13 cellular contexts compared by ENCODE assay signal in genomic region chr17:78884876-78885667, GRCh38. TPM values are rescaled to one million over a fixed set of nuclear protein-coding genes. Genes with fewer than 3 reads are reported as not detected.
DNase-seq lines count a peak whose midpoint lies in the region; ATAC-seq and TF ChIP-seq lines count a peak whose summit lies in the region.
"Had no signal": no experiment of that assay in that cellular context is flagged by ENCODE, and none has a peak within 500 bp of the region (broad histone marks: within the 10 kb centered on the region; RNA-seq: fewer than 3 reads in every experiment).

No MANE protein-coding gene starts in this region.

- H3K27ac ChIP-seq in heart right ventricle (peak overlapping the region in 9 of 10 donors; percentile 91 to 98 (median 96)), esophagus squamous epithelium (peak overlapping the region; percentile 78 to 96 (median 92)), upper lobe of left lung (peak overlapping the region; percentile 84 to 91 (median 88))

- H3K36me3 ChIP-seq in heart right ventricle (peaks cover 0 to 5% (median 0%) of the 10 kb centered on the region in 9 donors), esophagus squamous epithelium (no peaks in the 10 kb centered on the region), upper lobe of left lung (no peaks in the 10 kb centered on the region)

- no peaks in the 10 kb centered on the region for H3K27me3 Mint-ChIP-seq in osteocyte (ENCODE audit: unreplicated experiment)

- H3K36me3 Mint-ChIP-seq in osteocyte (ENCODE audit: unreplicated experiment) = peaks cover 4% of the 10 kb centered on the region

- peaks cover 79% of the 10 kb centered on the region for H3K4me1 Mint-ChIP-seq in osteocyte (ENCODE audit: unreplicated experiment)

- DNase-seq in heart right ventricle (no peak), Right ventricle myocardium inferior (ENCODE audit: missing footprints) (no peak), esophagus squamous epithelium (lab: John Stamatoyannopoulos, UW) (no peak), osteocyte (ENCODE audit: extremely low spot score, unreplicated experiment) (no peak), upper lobe of left lung (no peak)
- no peak for DNase-seq in NK-92 treated with Interleukin-12 subunit alpha and Interleukin-12 subunit beta, amount 100 ng/mL, for 24 hours (lab: John Stamatoyannopoulos, UW)
- DNase-seq in activated CD4-positive, alpha-beta T cell treated with anti-CD3 and anti-CD28 coated beads, Interleukin-2, amount 50 U/mL, for 48 hours = no peak
- DNase-seq: activated CD4-positive, CD25-positive, alpha-beta regulatory T cell; cerebellar nuclear complex; DND-41; MV-4-11; NCI-H345 had no signal

- peak overlapping the region; percentile 99 for H3K27ac Mint-ChIP-seq in osteocyte (ENCODE audit: unreplicated experiment)

- peak overlapping the region in 2 of 10 donors; percentile 31 to 44 for H3K4me3 ChIP-seq in heart right ventricle
- peak overlapping the region in 1 of 4 donors; percentile 29 for H3K4me3 ChIP-seq in esophagus squamous epithelium
- no peak overlapping the region for H3K4me3 ChIP-seq in upper lobe of left lung

- H3K4me3 Mint-ChIP-seq in osteocyte (ENCODE audit: unreplicated experiment) = peak overlapping the region; percentile 71

- intact Hi-C loops in heart right ventricle (cut with DNase I) = loop anchor here in 7 of 10 donors (5.0 kb wide), 3 partner anchors 37 to 47 kb away; partner anchors contain the start of gene TIMP2 (in 1 of the 7)
- intact Hi-C loops in Right ventricle myocardium inferior (cut with DNase I) = loop anchor here (5.0 kb wide), 1 partner anchor 37 kb away; no protein-coding TSS in a partner anchor
- intact Hi-C loops in esophagus squamous epithelium (cut with DNase I) = no loop called here

- H3K9me3 Mint-ChIP-seq in osteocyte (ENCODE audit: unreplicated experiment) = no peaks in the 10 kb centered on the region

- ATAC-seq in heart right ventricle = no peak
- no peak for ATAC-seq in Right ventricle myocardium inferior
- ATAC-seq in upper lobe of left lung (ENCODE audit: low FRiP score in 2 of 2) = no peak
- no peak for ATAC-seq in HG03108 (IDR thresholded peaks at IDR 0.05; ENCODE audit: unreplicated experiment)

- H3K27me3 ChIP-seq in heart right ventricle = no peaks in the 10 kb centered on the region
- H3K27me3 ChIP-seq in esophagus squamous epithelium = no peaks in the 10 kb centered on the region
- no peaks in the 10 kb centered on the region for H3K27me3 ChIP-seq in upper lobe of left lung

- no peak for TF ChIP-seq EP300 in upper lobe of left lung (IDR thresholded peaks at IDR 0.05)

- TF ChIP-seq CTCF in heart right ventricle (IDR thresholded peaks at IDR 0.05) (no peak), esophagus squamous epithelium (IDR thresholded peaks at IDR 0.05) (no peak), osteocyte (IDR thresholded peaks at IDR 0.05) (no peak), upper lobe of left lung (IDR thresholded peaks at IDR 0.05) (no peak)

- no peaks in the 10 kb centered on the region for H3K9me3 ChIP-seq in heart right ventricle
- no peaks in the 10 kb centered on the region for H3K9me3 ChIP-seq in esophagus squamous epithelium
- no peaks in the 10 kb centered on the region for H3K9me3 ChIP-seq in upper lobe of left lung

- WGBS in heart right ventricle, 2 donors = 91 to 92% methylated on average over 24 of the region's 24 CpGs
- WGBS in esophagus squamous epithelium, 2 donors = 89% methylated on average over 9 to 12 of the region's 24 CpGs
- WGBS in upper lobe of left lung, 2 donors = 94 to 95% methylated on average over 21 to 24 of the region's 24 CpGs

- H3K4me1 ChIP-seq in heart right ventricle (peaks cover 27 to 85% (median 71%) of the 10 kb centered on the region in 9 donors), esophagus squamous epithelium (peaks cover 29 to 86% (median 57%) of the 10 kb centered on the region in 3 donors), upper lobe of left lung (peaks cover 43 to 49% (median 47%) of the 10 kb centered on the region in 4 donors)

- no peak for TF ChIP-seq POLR2A in esophagus squamous epithelium (IDR thresholded peaks at IDR 0.05)
- TF ChIP-seq POLR2A in upper lobe of left lung (IDR thresholded peaks at IDR 0.05) = no peak

RNA-seq across cellular contexts. Expression of gene CEP295NL, which starts 17.9 kb away (rescaled TPM):
- total RNA-seq in heart right ventricle = 1 to 10 TPM in 2 of 10 donors, under 1 TPM in 8; 0.22 to 1.3 (median 0.82) TPM
- polyA plus RNA-seq in heart right ventricle = 1 to 10 TPM in 1 of 2 donors, under 1 TPM in 1; 0.04 to 2.6 TPM
- total RNA-seq in Right ventricle myocardium inferior = 0.60 TPM
- 1 to 10 TPM in 2 of 4 donors, under 1 TPM in 2; 0.42 to 6.9 (median 1.1) TPM for total RNA-seq in esophagus squamous epithelium
- 7.3 and 9.2 TPM in 2 replicates for total RNA-seq in osteocyte
- 10 to 100 TPM in 2 of 6 donors, 1 to 10 TPM in 4; 2.6 to 61.8 (median 4.2) TPM for total RNA-seq in upper lobe of left lung

RNA-seq across cellular contexts. Expression of gene TIMP2, which starts 40.1 kb away (rescaled TPM):
- total RNA-seq in heart right ventricle (100 to 1,000 TPM in 4 of 10 donors, 10 to 100 TPM in 6; 77.5 to 118 (median 99.3) TPM), Right ventricle myocardium inferior (138 TPM), esophagus squamous epithelium (100 to 1,000 TPM in 1 of 4 donors, 10 to 100 TPM in 2, 1 to 10 TPM in 1; 6.1 to 154 (median 28.2) TPM), osteocyte (1,096 and 1,211 TPM in 2 replicates), upper lobe of left lung (100 to 1,000 TPM in 4 of 6 donors, 10 to 100 TPM in 2; 60.8 to 313 (median 145) TPM)
- 10 to 100 TPM; 32.4 to 44.1 TPM for polyA plus RNA-seq in heart right ventricle

RNA-seq across cellular contexts. Expression of gene USP36, which starts 44.5 kb away (rescaled TPM):
- total RNA-seq in heart right ventricle (10 to 100 TPM; 20.1 to 28.8 (median 24.9) TPM), Right ventricle myocardium inferior (18.4 TPM), esophagus squamous epithelium (10 to 100 TPM; 13.2 to 38.9 (median 22.4) TPM), osteocyte (56.2 and 66.7 TPM in 2 replicates), upper lobe of left lung (10 to 100 TPM; 31.1 to 76.5 (median 55.4) TPM)
- 10 to 100 TPM; 10.0 to 15.4 TPM for polyA plus RNA-seq in heart right ventricle
